8 cellular contexts compared by ENCODE assay signal in the genomic region with DNA sequence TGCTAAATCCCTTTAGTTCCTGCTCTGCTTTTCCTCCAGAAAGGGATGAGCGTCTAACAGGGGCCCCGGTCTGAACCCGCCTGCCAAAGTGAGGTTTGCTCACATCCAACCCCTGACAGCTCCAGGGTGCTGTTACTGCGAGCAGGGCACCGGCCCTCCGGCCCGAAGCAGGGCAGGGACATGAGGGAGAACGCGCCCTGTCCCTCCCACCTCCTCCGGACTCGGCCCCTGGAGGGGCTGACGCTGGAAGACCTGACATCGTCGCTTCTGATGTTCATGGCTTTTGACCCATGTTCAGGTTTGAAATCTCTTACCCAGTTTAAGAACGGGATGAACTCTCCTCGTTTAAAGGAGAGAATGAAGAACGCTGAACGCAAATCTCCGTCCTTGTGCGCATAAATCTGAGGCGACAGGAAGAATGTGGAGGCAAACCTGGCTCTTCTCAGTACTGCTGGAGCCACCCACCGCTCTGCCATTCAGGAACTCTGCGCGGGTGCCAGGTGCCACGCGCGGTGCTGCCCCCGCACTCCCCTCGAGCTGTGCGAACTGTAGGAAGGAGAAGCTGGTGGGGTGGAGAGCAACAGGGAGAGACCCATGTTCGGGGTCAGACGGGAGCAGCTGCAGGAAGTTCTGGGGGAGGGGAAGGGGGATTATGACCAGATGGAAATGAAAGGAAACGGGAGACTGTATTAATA. TPM values are rescaled to one million over a fixed set of nuclear protein-coding genes. Genes with fewer than 3 reads are reported as not detected.
DNase-seq lines count a peak whose midpoint lies in the region; ATAC-seq lines count a peak whose summit lies in the region.

No MANE protein-coding gene starts in this region.

- 1% methylated on average over 33 of the region's 33 CpGs for WGBS in esophagus, 2 donors

- H3K4me1 ChIP-seq in SJCRH30 (peaks cover 3% of the 10 kb centered on the region; the same call in 1 of the 2 replicates), esophagus (ENCODE audit: control insufficient read depth in 2 of 2, insufficient read depth in 2 of 2, low read length in 1 of 2) (peaks cover 0 to 8% of the 10 kb centered on the region in 2 donors)

- CTCF ChIA-PET in activated naive CD4-positive, alpha-beta T cell treated with anti-CD3 and anti-CD28 coated beads, Interleukin-2, amount 10 ng/mL, durations not matched to agents 7 days and 5 days (lab: Charles Lee) = interaction anchor here (1.1 to 1.9 kb wide), 4 partner anchors 17 to 150 kb away, joined by 4 to 9 read pairs (median 5); a partner anchor contains a TSS

- H3K4me1 Mint-ChIP-seq in activated naive CD4-positive, alpha-beta T cell treated with anti-CD3 and anti-CD28 coated beads, Interleukin-2, amount 10 ng/mL, durations not matched to agents 7 days and 5 days = peaks cover 53% of the 10 kb centered on the region
- peaks cover 45 to 48% of the 10 kb centered on the region in 2 donors for H3K4me1 Mint-ChIP-seq in natural killer cell treated with Interleukin-12 subunit alpha and Interleukin-12 subunit beta and Interleukin-15 and Interleukin-18, amount 100 ng/mL, for 72 hours (ENCODE audit: low read depth in 2 of 2)

- H3K27ac Mint-ChIP-seq in activated naive CD4-positive, alpha-beta T cell treated with anti-CD3 and anti-CD28 coated beads, Interleukin-2, amount 10 ng/mL, durations not matched to agents 7 days and 5 days = peak overlapping the region; percentile 84
- peak overlapping the region; percentile 97 to 98 for H3K27ac Mint-ChIP-seq in natural killer cell treated with Interleukin-12 subunit alpha and Interleukin-12 subunit beta and Interleukin-15 and Interleukin-18, amount 100 ng/mL, for 72 hours

- H3K9me3 Mint-ChIP-seq in activated naive CD4-positive, alpha-beta T cell treated with anti-CD3 and anti-CD28 coated beads, Interleukin-2, amount 10 ng/mL, durations not matched to agents 7 days and 5 days = no peaks in the 10 kb centered on the region
- H3K9me3 Mint-ChIP-seq in natural killer cell treated with Interleukin-12 subunit alpha and Interleukin-12 subunit beta and Interleukin-15 and Interleukin-18, amount 100 ng/mL, for 72 hours = no peaks in the 10 kb centered on the region

- H3K4me3 ChIP-seq in SJCRH30 (peak overlapping the region; percentile 71), esophagus (ENCODE audit: low read depth in 1 of 2, low read length in 2 of 2) (peak overlapping the region; percentile 67 to 83)

- H3K27me3 Mint-ChIP-seq in activated naive CD4-positive, alpha-beta T cell treated with anti-CD3 and anti-CD28 coated beads, Interleukin-2, amount 10 ng/mL, durations not matched to agents 7 days and 5 days = no peaks in the 10 kb centered on the region
- no peaks in the 10 kb centered on the region for H3K27me3 Mint-ChIP-seq in natural killer cell treated with Interleukin-12 subunit alpha and Interleukin-12 subunit beta and Interleukin-15 and Interleukin-18, amount 100 ng/mL, for 72 hours

- H3K36me3 Mint-ChIP-seq in activated naive CD4-positive, alpha-beta T cell treated with anti-CD3 and anti-CD28 coated beads, Interleukin-2, amount 10 ng/mL, durations not matched to agents 7 days and 5 days = peaks cover 57% of the 10 kb centered on the region
- H3K36me3 Mint-ChIP-seq in natural killer cell treated with Interleukin-12 subunit alpha and Interleukin-12 subunit beta and Interleukin-15 and Interleukin-18, amount 100 ng/mL, for 72 hours = peaks cover 38% of the 10 kb centered on the region

- H3K27ac ChIP-seq in SJCRH30 = peak overlapping the region; percentile 72
- H3K27ac ChIP-seq in esophagus (ENCODE audit: low read depth in 2 of 2, low read length in 1 of 2) = peak overlapping the region; percentile 94 to 97

- peak overlapping the region; percentile 86 for H3K4me3 Mint-ChIP-seq in activated naive CD4-positive, alpha-beta T cell treated with anti-CD3 and anti-CD28 coated beads, Interleukin-2, amount 10 ng/mL, durations not matched to agents 7 days and 5 days
- peak overlapping the region; percentile 97 for H3K4me3 Mint-ChIP-seq in natural killer cell treated with Interleukin-12 subunit alpha and Interleukin-12 subunit beta and Interleukin-15 and Interleukin-18, amount 100 ng/mL, for 72 hours

- peak; percentile 39 for DNase-seq in activated naive CD4-positive, alpha-beta T cell treated with anti-CD3 and anti-CD28 coated beads, Interleukin-2, amount 10 ng/mL, durations not matched to agents 7 days and 5 days
- DNase-seq in activated naive CD4-positive, alpha-beta T cell (lab: John Stamatoyannopoulos, UW) = no peak
- DNase-seq in SJCRH30 = peak; percentile 54 to 67
- DNase-seq in natural killer cell treated with Interleukin-12 subunit alpha and Interleukin-12 subunit beta and Interleukin-15 and Interleukin-18, amount 100 ng/mL, for 72 hours (ENCODE audit: low spot score) = no peak
- no peak for DNase-seq in occipital lobe (lab: John Stamatoyannopoulos, UW)
- DNase-seq in stimulated activated CD4-positive, alpha-beta T cell treated with anti-CD3 and anti-CD28 coated beads, Interleukin-2, amount 100 ng/mL, for 48 hours = no peak

- ATAC-seq in HG02981 (IDR thresholded peaks at IDR 0.05; ENCODE audit: unreplicated experiment) = peak; percentile 14
- ATAC-seq in natural killer cell treated with Interleukin-12 subunit alpha and Interleukin-12 subunit beta and Interleukin-15 and Interleukin-18, amount 100 ng/mL, for 72 hours = peak; percentile 16 to 25

- no peaks in the 10 kb centered on the region for H3K27me3 ChIP-seq in SJCRH30
- H3K27me3 ChIP-seq in esophagus (ENCODE audit: control insufficient read depth in 1 of 2, insufficient read depth in 2 of 2, low read length in 2 of 2) = no peaks in the 10 kb centered on the region

- no peaks in the 10 kb centered on the region for H3K9me3 ChIP-seq in SJCRH30 (replicated peaks)
- H3K9me3 ChIP-seq in esophagus (ENCODE audit: control insufficient read depth in 2 of 2, insufficient read depth in 1 of 2, low read depth in 1 of 2, low read length in 1 of 2) = no peaks in the 10 kb centered on the region

- H3K36me3 ChIP-seq in SJCRH30 = peaks cover 38% of the 10 kb centered on the region
- peaks cover 0 to 26% of the 10 kb centered on the region in 2 donors for H3K36me3 ChIP-seq in esophagus (ENCODE audit: control insufficient read depth in 2 of 2, insufficient read depth in 2 of 2, low read length in 1 of 2)

RNA-seq across cellular contexts. Expression of a gene that starts 0.8 kb away (rescaled TPM):
- 2,270 and 2,323 TPM in 2 replicates for total RNA-seq in SJCRH30 (2014; rRNA removed; shearing (Covaris generic))
- 1,000 to 10,000 TPM in 1 of 2 donors, 100 to 1,000 TPM in 1; 884 to 1,495 TPM for polyA plus RNA-seq in esophagus
- 1,000 to 10,000 TPM in 1 of 2 donors, 100 to 1,000 TPM in 1; 898 to 1,016 TPM for total RNA-seq in natural killer cell treated with Interleukin-12 subunit alpha and Interleukin-12 subunit beta and Interleukin-15 and Interleukin-18, amount 100 ng/mL, for 72 hours
- 1,633 TPM for total RNA-seq in occipital lobe

RNA-seq across cellular contexts. Expression of a gene that starts 16.8 kb away (rescaled TPM):
- total RNA-seq in SJCRH30 (2014; rRNA removed; shearing (Covaris generic)) = 8.8 and 9.1 TPM in 2 replicates
- polyA plus RNA-seq in esophagus = 10 to 100 TPM in 1 of 2 donors, 1 to 10 TPM in 1; 9.0 to 15.2 TPM
- 10 to 100 TPM; 24.1 to 35.7 TPM for total RNA-seq in natural killer cell treated with Interleukin-12 subunit alpha and Interleukin-12 subunit beta and Interleukin-15 and Interleukin-18, amount 100 ng/mL, for 72 hours
- total RNA-seq in occipital lobe = 4.5 TPM

RNA-seq across cellular contexts. Expression of a gene that starts 27.2 kb away (rescaled TPM):
- total RNA-seq in SJCRH30 (2014; rRNA removed; shearing (Covaris generic)) = 106 and 107 TPM in 2 replicates
- 10 to 100 TPM; 76.2 to 90.4 TPM for polyA plus RNA-seq in esophagus
- 100 to 1,000 TPM; 234 to 259 TPM for total RNA-seq in natural killer cell treated with Interleukin-12 subunit alpha and Interleukin-12 subunit beta and Interleukin-15 and Interleukin-18, amount 100 ng/mL, for 72 hours
- total RNA-seq in occipital lobe = 129 TPM

RNA-seq across cellular contexts. Expression of a gene that starts 27.9 kb away (rescaled TPM):
- total RNA-seq in SJCRH30 (2014; rRNA removed; shearing (Covaris generic)) = 10.3 and 10.9 TPM in 2 replicates
- 100 to 1,000 TPM; 168 to 195 TPM for polyA plus RNA-seq in esophagus
- total RNA-seq in natural killer cell treated with Interleukin-12 subunit alpha and Interleukin-12 subunit beta and Interleukin-15 and Interleukin-18, amount 100 ng/mL, for 72 hours = 10 to 100 TPM; 49.2 to 60.0 TPM
- 18.6 TPM for total RNA-seq in occipital lobe

RNA-seq across cellular contexts. Expression of a gene that starts 38.1 kb away (rescaled TPM):
- total RNA-seq in SJCRH30 (2014; rRNA removed; shearing (Covaris generic)) = 5.8 and 8.9 TPM in 2 replicates
- 100 to 1,000 TPM in 1 of 2 donors, 10 to 100 TPM in 1; 79.0 to 107 TPM for polyA plus RNA-seq in esophagus
- 100 to 1,000 TPM; 122 to 205 TPM for total RNA-seq in natural killer cell treated with Interleukin-12 subunit alpha and Interleukin-12 subunit beta and Interleukin-15 and Interleukin-18, amount 100 ng/mL, for 72 hours
- total RNA-seq in occipital lobe = 4.5 TPM

Comparison
In these comparisons a context has a peak if more than half of its experiments do, and no peak if none do; other contexts are left out.
1. DNase-seq: peak in activated naive CD4-positive, alpha-beta T cell treated with anti-CD3 and anti-CD28 coated beads, Interleukin-2, amount 10 ng/mL, durations not matched to agents 7 days and 5 days (single experiment) and SJCRH30 (2 of 2); none in activated naive CD4-positive, alpha-beta T cell (0 of 4), natural killer cell treated with Interleukin-12 subunit alpha and Interleukin-12 subunit beta and Interleukin-15 and Interleukin-18, amount 100 ng/mL, for 72 hours (single experiment), occipital lobe (single experiment) and stimulated activated CD4-positive, alpha-beta T cell treated with anti-CD3 and anti-CD28 coated beads, Interleukin-2, amount 100 ng/mL, for 48 hours (0 of 2).